Comparison of ENCODE assay signal across 18 cellular contexts in genomic region chr10:131735577-131735976, GRCh38.
DNase-seq lines count a peak whose midpoint lies in the region; ATAC-seq and TF ChIP-seq lines count a peak whose summit lies in the region.
"Had no signal": no experiment of that assay in that cellular context is flagged by ENCODE, and none has a peak within 500 bp of the region (broad histone marks: within the 10 kb centered on the region; RNA-seq: fewer than 3 reads in every experiment).

No MANE protein-coding gene starts in this region.

- H3K4me3 ChIP-seq in coronary artery (no peak overlapping the region), upper lobe of right lung (no peak overlapping the region), lower leg skin (ENCODE audit: low read depth, poor library complexity, severe bottlenecking) (no peak overlapping the region)
- H3K4me3 ChIP-seq: HAP-1 had no signal

- no peaks in the 10 kb centered on the region for H3K9me3 ChIP-seq in upper lobe of right lung
- H3K9me3 ChIP-seq: HAP-1 had no signal

- no peaks in the 10 kb centered on the region for H3K4me1 ChIP-seq in upper lobe of right lung
- H3K4me1 ChIP-seq: HAP-1 had no signal

- H3K27me3 Mint-ChIP-seq in activated CD4-positive, alpha-beta memory T cell treated with anti-CD3 and anti-CD28 coated beads for 36 hours: peaks cover 12% of the 10 kb centered on the region
- H3K27me3 Mint-ChIP-seq in activated CD4-positive, alpha-beta memory T cell treated with anti-CD3 and anti-CD28 coated beads, Interleukin-2, amount 10 ng/mL, durations not matched to agents 7 days and 5 days: no peaks in the 10 kb centered on the region
- H3K27me3 Mint-ChIP-seq in activated T-cell treated with anti-CD3 and anti-CD28 coated beads, Interleukin-2, amount 50 U/mL, for 4 hours (ENCODE audit: low read depth): peaks cover 4% of the 10 kb centered on the region

- no peaks in the 10 kb centered on the region for H3K36me3 ChIP-seq in upper lobe of right lung
- H3K36me3 ChIP-seq: HAP-1 had no signal

- WGBS in lower leg skin, 2 donors: 76 to 92% methylated on average over 10 of the region's 10 CpGs

- no peak for TF ChIP-seq POLR2A in lower leg skin (IDR thresholded peaks at IDR 0.05)

- H3K4me3 Mint-ChIP-seq in activated CD4-positive, alpha-beta memory T cell treated with anti-CD3 and anti-CD28 coated beads for 36 hours: no peak overlapping the region
- no peak overlapping the region for H3K4me3 Mint-ChIP-seq in activated CD4-positive, alpha-beta memory T cell treated with anti-CD3 and anti-CD28 coated beads, Interleukin-2, amount 10 ng/mL, durations not matched to agents 7 days and 5 days
- H3K4me3 Mint-ChIP-seq in activated T-cell treated with anti-CD3 and anti-CD28 coated beads, Interleukin-2, amount 50 U/mL, for 4 hours: no peak overlapping the region
- H3K4me3 Mint-ChIP-seq: CD14-positive monocyte; CD8-positive, alpha-beta T cell; HFFc6 had no signal

- no peaks in the 10 kb centered on the region for H3K4me1 Mint-ChIP-seq in activated CD4-positive, alpha-beta memory T cell treated with anti-CD3 and anti-CD28 coated beads for 36 hours (ENCODE audit: low read depth)
- H3K4me1 Mint-ChIP-seq in activated CD4-positive, alpha-beta memory T cell treated with anti-CD3 and anti-CD28 coated beads, Interleukin-2, amount 10 ng/mL, durations not matched to agents 7 days and 5 days: no peaks in the 10 kb centered on the region
- H3K4me1 Mint-ChIP-seq in activated T-cell treated with anti-CD3 and anti-CD28 coated beads, Interleukin-2, amount 50 U/mL, for 4 hours (ENCODE audit: low read depth): no peaks in the 10 kb centered on the region

- H3K27me3 ChIP-seq in upper lobe of right lung: peaks cover 4% of the 10 kb centered on the region

- no peak overlapping the region for H3K27ac Mint-ChIP-seq in activated CD4-positive, alpha-beta memory T cell treated with anti-CD3 and anti-CD28 coated beads for 36 hours
- H3K27ac Mint-ChIP-seq in activated CD4-positive, alpha-beta memory T cell treated with anti-CD3 and anti-CD28 coated beads, Interleukin-2, amount 10 ng/mL, durations not matched to agents 7 days and 5 days: no peak overlapping the region
- H3K27ac Mint-ChIP-seq: CD8-positive, alpha-beta T cell; HFFc6 had no signal

- H3K27ac ChIP-seq in coronary artery (no peak overlapping the region), upper lobe of right lung (no peak overlapping the region)
- H3K27ac ChIP-seq: 22Rv1, HL-60 had no signal

- intact Hi-C loops in activated CD4-positive, alpha-beta memory T cell treated with anti-CD3 and anti-CD28 coated beads for 36 hours (cut with micrococcal nuclease): no loop called here
- intact Hi-C loops in posterior vena cava (cut with DNase I) (no loop called here), upper lobe of right lung (cut with DNase I) (no loop called here), cardiac septum (cut with DNase I) (no loop called here), lower leg skin (cut with DNase I; ENCODE audit: low total_unique reads) (no loop called here)

- no peaks in the 10 kb centered on the region for H3K36me3 Mint-ChIP-seq in activated CD4-positive, alpha-beta memory T cell treated with anti-CD3 and anti-CD28 coated beads for 36 hours
- no peaks in the 10 kb centered on the region for H3K36me3 Mint-ChIP-seq in activated CD4-positive, alpha-beta memory T cell treated with anti-CD3 and anti-CD28 coated beads, Interleukin-2, amount 10 ng/mL, durations not matched to agents 7 days and 5 days (ENCODE audit: low read depth)
- H3K36me3 Mint-ChIP-seq in activated T-cell treated with anti-CD3 and anti-CD28 coated beads, Interleukin-2, amount 50 U/mL, for 4 hours (ENCODE audit: insufficient read depth): no peaks in the 10 kb centered on the region
- H3K36me3 Mint-ChIP-seq: CD14-positive monocyte; CD8-positive, alpha-beta T cell had no signal

- ATAC-seq in upper lobe of right lung: no peak
- no peak for ATAC-seq in activated T-cell treated with anti-CD3 and anti-CD28 coated beads, Interleukin-2, amount 50 U/mL, for 4 hours
- ATAC-seq: CD8-positive, alpha-beta T cell had no signal

- DNase-seq in activated CD4-positive, alpha-beta memory T cell treated with anti-CD3 and anti-CD28 coated beads for 36 hours: peak; percentile 5
- no peak for DNase-seq in activated CD4-positive, alpha-beta memory T cell treated with anti-CD3 and anti-CD28 coated beads, Interleukin-2, amount 10 ng/mL, durations not matched to agents 7 days and 5 days
- peak; percentile 61 for DNase-seq in coronary artery (ENCODE audit: low spot score)
- peak; percentile 75 for DNase-seq in posterior vena cava (ENCODE audit: low spot score)
- peak; percentile 46 for DNase-seq in upper lobe of right lung
- no peak for DNase-seq in cardiac septum (ENCODE audit: low spot score)
- DNase-seq in activated T-cell treated with anti-CD3 and anti-CD28 coated beads, Interleukin-2, amount 50 U/mL, for 4 hours: no peak
- DNase-seq in lower leg skin (ENCODE audit: low spot score in 2 of 2): no peak
- DNase-seq: COR-L47, DMS153, DND-41, GF-D8, HFFc6 had no signal

- POLR2A ChIA-PET in activated CD4-positive, alpha-beta memory T cell treated with anti-CD3 and anti-CD28 coated beads for 36 hours (lab: Charles Lee): no interaction called here
- POLR2A ChIA-PET in activated CD4-positive, alpha-beta memory T cell treated with anti-CD3 and anti-CD28 coated beads, Interleukin-2, amount 10 ng/mL, durations not matched to agents 7 days and 5 days (lab: Charles Lee): no interaction called here

- TF ChIP-seq CTCF in coronary artery (IDR thresholded peaks at IDR 0.05) (no peak), upper lobe of right lung (IDR thresholded peaks at IDR 0.05) (no peak), lower leg skin (IDR thresholded peaks at IDR 0.05) (no peak)

- peaks cover 9% of the 10 kb centered on the region for H3K9me3 Mint-ChIP-seq in activated CD4-positive, alpha-beta memory T cell treated with anti-CD3 and anti-CD28 coated beads for 36 hours
- H3K9me3 Mint-ChIP-seq in activated CD4-positive, alpha-beta memory T cell treated with anti-CD3 and anti-CD28 coated beads, Interleukin-2, amount 10 ng/mL, durations not matched to agents 7 days and 5 days: peaks cover 13% of the 10 kb centered on the region
- peaks cover 4% of the 10 kb centered on the region for H3K9me3 Mint-ChIP-seq in activated T-cell treated with anti-CD3 and anti-CD28 coated beads, Interleukin-2, amount 50 U/mL, for 4 hours

- CTCF ChIA-PET in activated CD4-positive, alpha-beta memory T cell treated with anti-CD3 and anti-CD28 coated beads for 36 hours (lab: Charles Lee): no interaction called here
- CTCF ChIA-PET in activated CD4-positive, alpha-beta memory T cell treated with anti-CD3 and anti-CD28 coated beads, Interleukin-2, amount 10 ng/mL, durations not matched to agents 7 days and 5 days (lab: Charles Lee): no interaction called here

Comparison
In these comparisons a context has a peak if more than half of its experiments do, and no peak if none do; other contexts are left out.
1. DNase-seq: peak in activated CD4-positive, alpha-beta memory T cell treated with anti-CD3 and anti-CD28 coated beads for 36 hours (single experiment), coronary artery (single experiment), posterior vena cava (single experiment) and upper lobe of right lung (single experiment); none in activated CD4-positive, alpha-beta memory T cell treated with anti-CD3 and anti-CD28 coated beads, Interleukin-2, amount 10 ng/mL, durations not matched to agents 7 days and 5 days (single experiment), cardiac septum (single experiment), activated T-cell treated with anti-CD3 and anti-CD28 coated beads, Interleukin-2, amount 50 U/mL, for 4 hours (single experiment) and lower leg skin (0 of 2).